ENCODE assay signal across 12 cellular contexts in genomic region chr2:105827351-105828096, GRCh38.
DNase-seq lines count a peak whose midpoint lies in the region; ATAC-seq lines count a peak whose summit lies in the region.
"Had no signal": no experiment of that assay in that cellular context is flagged by ENCODE, and none has a peak within 500 bp of the region (broad histone marks: within the 10 kb centered on the region; RNA-seq: fewer than 3 reads in every experiment).

No MANE protein-coding gene starts in this region.

- peaks cover 4% of the 10 kb centered on the region for H3K9me3 Mint-ChIP-seq in activated CD4-positive, alpha-beta T cell treated with anti-CD3 and anti-CD28 coated beads, Interleukin-2, amount 10 ng/mL, durations not matched to agents 24 days and 14 days
- peaks cover 21% of the 10 kb centered on the region for H3K9me3 Mint-ChIP-seq in activated T-helper 2 cell treated with anti-CD3 and anti-CD28 coated beads, Interferon-gamma antibody, Interleukin-2, Interleukin-4, amounts not matched to agents 10 μg/mL and 5 μg/mL and 100 μg/mL, durations not matched to agents 14 hours and 24 hours and 36 hours
- H3K9me3 Mint-ChIP-seq in stimulated activated memory B cell treated with anti-CD40 and anti-IgM and Interleukin-4, amounts not matched to agents 10 μg/mL and 1 μg/mL and 100 μg/mL, for 72 hours, result peaks cover 14% of the 10 kb centered on the region

- H3K27ac Mint-ChIP-seq in activated CD4-positive, alpha-beta T cell treated with anti-CD3 and anti-CD28 coated beads, Interleukin-2, amount 10 ng/mL, durations not matched to agents 24 days and 14 days, result peak overlapping the region; percentile 25
- peak overlapping the region; percentile 68 for H3K27ac Mint-ChIP-seq in activated T-helper 2 cell treated with anti-CD3 and anti-CD28 coated beads, Interferon-gamma antibody, Interleukin-2, Interleukin-4, amounts not matched to agents 10 μg/mL and 5 μg/mL and 100 μg/mL, durations not matched to agents 14 hours and 24 hours and 36 hours
- H3K27ac Mint-ChIP-seq in stimulated activated memory B cell treated with anti-CD40 and anti-IgM and Interleukin-4, amounts not matched to agents 10 μg/mL and 1 μg/mL and 100 μg/mL, for 72 hours, result peak overlapping the region; percentile 85

- no peak overlapping the region for H3K4me3 Mint-ChIP-seq in activated CD4-positive, alpha-beta T cell treated with anti-CD3 and anti-CD28 coated beads, Interleukin-2, amount 10 ng/mL, durations not matched to agents 24 days and 14 days
- no peak overlapping the region for H3K4me3 Mint-ChIP-seq in activated T-helper 2 cell treated with anti-CD3 and anti-CD28 coated beads, Interferon-gamma antibody, Interleukin-2, Interleukin-4, amounts not matched to agents 10 μg/mL and 5 μg/mL and 100 μg/mL, durations not matched to agents 14 hours and 24 hours and 36 hours (ENCODE audit: low read depth)
- no peak overlapping the region for H3K4me3 Mint-ChIP-seq in stimulated activated memory B cell treated with anti-CD40 and anti-IgM and Interleukin-4, amounts not matched to agents 10 μg/mL and 1 μg/mL and 100 μg/mL, for 72 hours

- in situ Hi-C loops in KBM-7 (cut with MboI; ENCODE audit: low pct_unique_long_range_greater_than_20kb, low sequenced_read_pairs), result no loop called here

- DNase-seq in activated CD4-positive, alpha-beta T cell treated with anti-CD3 and anti-CD28 coated beads, Interleukin-2, amount 10 ng/mL, durations not matched to agents 24 days and 14 days, result no peak
- no peak for DNase-seq in activated CD4-positive, alpha-beta T cell treated with anti-CD3 and anti-CD28 coated beads for 48 hours
- DNase-seq in KBM-7 (peak; percentile 75), NCI-H1436 treated with DMSO at 0.1 percent for 48 hours (lab: John Stamatoyannopoulos, UW) (no peak)
- no peak for DNase-seq in activated T-helper 2 cell treated with anti-CD3 and anti-CD28 coated beads, Interferon-gamma antibody, Interleukin-2, Interleukin-4, amounts not matched to agents 10 μg/mL and 5 μg/mL and 100 μg/mL, durations not matched to agents 14 hours and 24 hours and 36 hours (ENCODE audit: low spot score)
- DNase-seq: activated CD4-positive, alpha-beta T cell treated with anti-CD3 and anti-CD28 coated beads for 1 hour; DMS79; NCI-H1417; stimulated activated naive CD4-positive, alpha-beta T cell treated with Interleukin-2 at 50 U/mL for 16 hours had no signal

- peak; percentile 81 for ATAC-seq in stimulated activated memory B cell treated with anti-CD40 and anti-IgM and Interleukin-4, amounts not matched to agents 10 μg/mL and 1 μg/mL and 100 μg/mL, for 72 hours
- ATAC-seq in GM21528 (IDR thresholded peaks at IDR 0.05; ENCODE audit: low FRiP score, unreplicated experiment) (no peak), GM21381 (IDR thresholded peaks at IDR 0.05; ENCODE audit: unreplicated experiment) (no peak)

- H3K27me3 Mint-ChIP-seq in activated CD4-positive, alpha-beta T cell treated with anti-CD3 and anti-CD28 coated beads, Interleukin-2, amount 10 ng/mL, durations not matched to agents 24 days and 14 days, result no peaks in the 10 kb centered on the region
- H3K27me3 Mint-ChIP-seq in activated T-helper 2 cell treated with anti-CD3 and anti-CD28 coated beads, Interferon-gamma antibody, Interleukin-2, Interleukin-4, amounts not matched to agents 10 μg/mL and 5 μg/mL and 100 μg/mL, durations not matched to agents 14 hours and 24 hours and 36 hours (ENCODE audit: low read depth), result no peaks in the 10 kb centered on the region
- no peaks in the 10 kb centered on the region for H3K27me3 Mint-ChIP-seq in stimulated activated memory B cell treated with anti-CD40 and anti-IgM and Interleukin-4, amounts not matched to agents 10 μg/mL and 1 μg/mL and 100 μg/mL, for 72 hours

- intact Hi-C loops in activated CD4-positive, alpha-beta T cell treated with anti-CD3 and anti-CD28 coated beads, Interleukin-2, amount 10 ng/mL, durations not matched to agents 24 days and 14 days (cut with micrococcal nuclease), result loop anchor here (1.0 kb wide), 2 partner anchors 9 to 29 kb away; no protein-coding TSS in a partner anchor
- intact Hi-C loops in activated T-helper 2 cell treated with anti-CD3 and anti-CD28 coated beads, Interferon-gamma antibody, Interleukin-2, Interleukin-4, amounts not matched to agents 10 μg/mL and 5 μg/mL and 100 μg/mL, durations not matched to agents 14 hours and 24 hours and 36 hours (cut with micrococcal nuclease), result no loop called here

- H3K36me3 Mint-ChIP-seq in activated CD4-positive, alpha-beta T cell treated with anti-CD3 and anti-CD28 coated beads, Interleukin-2, amount 10 ng/mL, durations not matched to agents 24 days and 14 days (ENCODE audit: low read depth), result peaks cover 82% of the 10 kb centered on the region
- peaks cover 81% of the 10 kb centered on the region for H3K36me3 Mint-ChIP-seq in activated T-helper 2 cell treated with anti-CD3 and anti-CD28 coated beads, Interferon-gamma antibody, Interleukin-2, Interleukin-4, amounts not matched to agents 10 μg/mL and 5 μg/mL and 100 μg/mL, durations not matched to agents 14 hours and 24 hours and 36 hours (ENCODE audit: low read depth)
- H3K36me3 Mint-ChIP-seq in stimulated activated memory B cell treated with anti-CD40 and anti-IgM and Interleukin-4, amounts not matched to agents 10 μg/mL and 1 μg/mL and 100 μg/mL, for 72 hours, result peaks cover 79% of the 10 kb centered on the region

- H3K4me1 Mint-ChIP-seq in activated CD4-positive, alpha-beta T cell treated with anti-CD3 and anti-CD28 coated beads, Interleukin-2, amount 10 ng/mL, durations not matched to agents 24 days and 14 days, result peaks cover 66% of the 10 kb centered on the region
- H3K4me1 Mint-ChIP-seq in activated T-helper 2 cell treated with anti-CD3 and anti-CD28 coated beads, Interferon-gamma antibody, Interleukin-2, Interleukin-4, amounts not matched to agents 10 μg/mL and 5 μg/mL and 100 μg/mL, durations not matched to agents 14 hours and 24 hours and 36 hours (ENCODE audit: low read depth), result peaks cover 60% of the 10 kb centered on the region
- peaks cover 79% of the 10 kb centered on the region for H3K4me1 Mint-ChIP-seq in stimulated activated memory B cell treated with anti-CD40 and anti-IgM and Interleukin-4, amounts not matched to agents 10 μg/mL and 1 μg/mL and 100 μg/mL, for 72 hours

Comparison
In these comparisons a context has a peak if more than half of its experiments do, and no peak if none do; other contexts are left out.
1. H3K27ac Mint-ChIP-seq: peak in every context shown above with its lines; median percentile 85 in stimulated activated memory B cell treated with anti-CD40 and anti-IgM and Interleukin-4, amounts not matched to agents 10 μg/mL and 1 μg/mL and 100 μg/mL, for 72 hours; 68 in activated T-helper 2 cell treated with anti-CD3 and anti-CD28 coated beads, Interferon-gamma antibody, Interleukin-2, Interleukin-4, amounts not matched to agents 10 μg/mL and 5 μg/mL and 100 μg/mL, durations not matched to agents 14 hours and 24 hours and 36 hours; 25 in activated CD4-positive, alpha-beta T cell treated with anti-CD3 and anti-CD28 coated beads, Interleukin-2, amount 10 ng/mL, durations not matched to agents 24 days and 14 days.